ENCODE assay signal across 28 cellular contexts in genomic region chr17:80286638-80286960, GRCh38.
"Had no signal": no experiment of that assay in that cellular context is flagged by ENCODE, and none has a peak within 500 bp of the region (broad histone marks: within the 10 kb centered on the region; RNA-seq: fewer than 3 reads in every experiment).

No MANE protein-coding gene starts in this region.

- ATAC-seq: activated naive CD4-positive, alpha-beta T cell treated with anti-CD3 and anti-CD28 coated beads, Interleukin-2, amount 50 U/mL, for 72 hours; foreskin keratinocyte; heart left ventricle; pancreas; psoas muscle; stimulated activated memory B cell treated with anti-CD40 and anti-IgM and Interleukin-4, amounts not matched to agents 10 μg/mL and 1 μg/mL and 100 μg/mL, for 72 hours; upper lobe of right lung had no signal

- H3K4me3 Mint-ChIP-seq: central memory CD8-positive, alpha-beta T cell; dendritic cell treated with granulocyte-macrophage colony-stimulating factor and Interleukin-4, amounts not matched to agents 40 ng/mL and 50 ng/mL, for 4 days; immature natural killer cell; nephron progenitor cell; stimulated activated memory B cell treated with anti-CD40 and anti-IgM and Interleukin-4, amounts not matched to agents 10 μg/mL and 1 μg/mL and 100 μg/mL, for 72 hours; T-helper 1 cell treated with Interleukin-12 subunit alpha and Interleukin-12 subunit beta and Interleukin-4 antibody, amounts not matched to agents 30 μg/mL and 1 μg/mL, for 36 hours had no signal

- H3K9me3 Mint-ChIP-seq: activated naive CD4-positive, alpha-beta T cell treated with anti-CD3 and anti-CD28 coated beads, Interleukin-2, amount 50 U/mL, for 72 hours; central memory CD8-positive, alpha-beta T cell; dendritic cell treated with granulocyte-macrophage colony-stimulating factor and Interleukin-4, amounts not matched to agents 40 ng/mL and 50 ng/mL, for 4 days; immature natural killer cell; nephron progenitor cell; stimulated activated memory B cell treated with anti-CD40 and anti-IgM and Interleukin-4, amounts not matched to agents 10 μg/mL and 1 μg/mL and 100 μg/mL, for 72 hours; T-helper 1 cell treated with Interleukin-12 subunit alpha and Interleukin-12 subunit beta and Interleukin-4 antibody, amounts not matched to agents 30 μg/mL and 1 μg/mL, for 36 hours had no signal

- H3K27ac ChIP-seq: esophagus muscularis mucosa, foreskin keratinocyte, pancreas, psoas muscle, sigmoid colon, suprapubic skin, tibial artery, upper lobe of right lung, VCaP had no signal

- H3K4me3 ChIP-seq: esophagus muscularis mucosa, heart left ventricle, lung, pancreas, psoas muscle, sigmoid colon, suprapubic skin, tibial artery, upper lobe of right lung had no signal

- H3K27ac Mint-ChIP-seq: stimulated activated memory B cell treated with anti-CD40 and anti-IgM and Interleukin-4, amounts not matched to agents 10 μg/mL and 1 μg/mL and 100 μg/mL, for 72 hours had no signal

- DNase-seq: activated CD4-positive, alpha-beta T cell treated with anti-CD3 and anti-CD28 coated beads for 4 hours; activated CD4-positive, alpha-beta T cell treated with anti-CD3 and anti-CD28 coated beads, Interleukin-2, amount 50 U/mL, for 48 hours; activated CD8-positive, alpha-beta memory T cell treated with anti-CD3 and anti-CD28 coated beads, Interleukin-2, amount 50 U/mL, for 48 hours; activated naive CD4-positive, alpha-beta T cell; activated T-cell treated with anti-CD3 and anti-CD28 coated beads, Interleukin-2, amount 50 U/mL, for 48 hours; foreskin keratinocyte; heart left ventricle; hypothalamus; immature natural killer cell; mesendoderm; nephron progenitor cell; pancreas; sigmoid colon; small intestine; stimulated activated CD4-positive, alpha-beta T cell treated with anti-CD3 and anti-CD28 coated beads, Interleukin-4, amount 100 ng/mL, for 24 hours; T-helper 9 cell; tibial artery; upper lobe of right lung had no signal

- H3K4me1 ChIP-seq: foreskin keratinocyte, pancreas, psoas muscle, sigmoid colon, suprapubic skin, tibial artery, upper lobe of right lung had no signal

- H3K27me3 Mint-ChIP-seq: central memory CD8-positive, alpha-beta T cell; dendritic cell treated with granulocyte-macrophage colony-stimulating factor and Interleukin-4, amounts not matched to agents 40 ng/mL and 50 ng/mL, for 4 days; stimulated activated memory B cell treated with anti-CD40 and anti-IgM and Interleukin-4, amounts not matched to agents 10 μg/mL and 1 μg/mL and 100 μg/mL, for 72 hours had no signal

- H3K27me3 ChIP-seq: esophagus muscularis mucosa, foreskin keratinocyte, heart left ventricle, pancreas, sigmoid colon, suprapubic skin, tibial artery, upper lobe of right lung had no signal

- H3K9me3 ChIP-seq: esophagus muscularis mucosa, heart left ventricle, pancreas, psoas muscle, sigmoid colon, suprapubic skin, tibial artery, upper lobe of right lung had no signal
